18 cellular contexts compared by ENCODE assay signal in the genomic region with DNA sequence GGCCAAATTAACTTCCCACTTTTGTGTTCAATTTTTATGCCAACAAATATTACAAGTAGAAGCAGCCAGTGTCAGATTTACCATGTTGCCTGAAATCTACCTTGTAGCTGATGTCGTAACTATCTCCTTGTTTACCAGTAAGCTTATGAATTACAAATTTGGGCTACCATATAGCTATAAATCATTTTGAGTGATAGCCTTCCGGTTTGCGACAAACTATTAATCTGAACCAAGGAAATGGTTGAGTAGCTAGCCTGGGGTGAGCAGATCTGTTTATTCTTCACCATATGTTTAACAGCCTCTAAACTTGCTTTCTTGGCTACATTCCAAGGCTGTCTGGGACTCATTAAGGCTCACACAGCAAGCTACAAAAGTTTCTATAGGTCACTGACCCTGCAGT.
"Had no signal": no experiment of that assay in that cellular context is flagged by ENCODE, and none has a peak within 500 bp of the region (broad histone marks: within the 10 kb centered on the region; RNA-seq: fewer than 3 reads in every experiment).

No MANE protein-coding gene starts in this region.

- H3K4me3 ChIP-seq: body of pancreas, cardiac muscle cell, heart right ventricle, pancreas, psoas muscle, right atrium auricular region, spleen, thoracic aorta had no signal

- H3K27ac ChIP-seq: body of pancreas, cardiac muscle cell, heart right ventricle, neutrophil, pancreas, psoas muscle, right atrium auricular region, spleen, thoracic aorta had no signal

- H3K36me3 ChIP-seq: cardiac muscle cell, heart right ventricle, neutrophil, pancreas, right atrium auricular region, spleen, thoracic aorta had no signal

- H3K4me1 ChIP-seq: body of pancreas, heart right ventricle, pancreas, psoas muscle, right atrium auricular region, spleen had no signal

- H3K27me3 ChIP-seq: body of pancreas, cardiac muscle cell, heart right ventricle, neutrophil, pancreas, right atrium auricular region, spleen had no signal

- H3K9me3 ChIP-seq: body of pancreas, heart right ventricle, neutrophil, pancreas, psoas muscle, right atrium auricular region, spleen, thoracic aorta had no signal

- DNase-seq: activated gamma-delta T cell treated with Interleukin-2 at 50 U/mL for 16 hours; activated T-cell treated with anti-CD3 and anti-CD28 coated beads, Interleukin-2, amount 50 U/mL, for 1 hour; anterior cingulate cortex; body of pancreas; effector CD4-positive, alpha-beta T cell; heart right ventricle; islet precursor cell; left cardiac atrium; pancreas; psoas muscle; spleen; stimulated activated CD4-positive, alpha-beta T cell treated with anti-CD3 and anti-CD28 coated beads, Interleukin-4, amount 100 ng/mL, for 1 hour; stimulated activated naive CD4-positive, alpha-beta T cell treated with Interleukin-2 at 50 U/mL for 16 hours had no signal

- ATAC-seq: body of pancreas, heart right ventricle, left cardiac atrium, pancreas, psoas muscle, WTC11 had no signal
